12 cellular contexts compared by ENCODE assay signal in the genomic region with DNA sequence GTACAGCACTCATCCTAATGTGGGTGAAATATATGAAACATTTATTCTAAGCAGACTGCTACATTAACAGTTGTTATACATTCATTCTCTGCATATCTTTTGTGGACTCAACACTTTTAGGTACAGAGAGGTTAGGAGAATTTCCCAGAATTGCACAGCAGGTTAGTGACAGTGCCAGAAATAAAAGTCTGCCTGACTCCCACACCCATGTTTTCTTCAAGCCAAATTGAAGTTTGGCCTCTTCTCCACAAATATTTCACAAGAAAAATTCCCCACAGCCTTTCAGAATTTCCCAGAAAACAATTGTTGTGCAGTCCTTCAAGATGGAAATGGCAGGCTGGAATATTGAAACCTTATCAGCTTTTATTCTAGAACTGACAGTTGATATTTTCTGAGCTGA.
DNase-seq lines count a peak whose midpoint lies in the region; ATAC-seq and TF ChIP-seq lines count a peak whose summit lies in the region.
"Had no signal": no experiment of that assay in that cellular context is flagged by ENCODE, and none has a peak within 500 bp of the region (broad histone marks: within the 10 kb centered on the region; RNA-seq: fewer than 3 reads in every experiment).

No MANE protein-coding gene starts in this region.

- no peaks in the 10 kb centered on the region for H3K9me2 ChIP-seq in DOHH2 (replicated peaks; ENCODE audit: control insufficient read depth, low read length)

- peaks cover 63% of the 10 kb centered on the region for H3F3A ChIP-seq in DOHH2 (ENCODE audit: control insufficient read depth, insufficient read depth)

- no peak for DNase-seq in T-cell
- no peak for DNase-seq in heart left ventricle
- DNase-seq in 8988T, result no peak
- DNase-seq: activated effector memory CD4-positive, alpha-beta T cell treated with anti-CD3 and anti-CD28 coated beads, Interleukin-2, amount 50 U/mL, for 16 hours; Calu3; NCI-H345; WERI-Rb-1 had no signal

- peaks cover 75 to 88% (median 85%) of the 10 kb centered on the region in 3 donors for H3K4me1 Mint-ChIP-seq in T-cell
- peaks cover 81% of the 10 kb centered on the region for H3K4me1 Mint-ChIP-seq in stimulated activated memory B cell treated with anti-CD40 and anti-IgM and Interleukin-4, amounts not matched to agents 10 μg/mL and 1 μg/mL and 100 μg/mL, for 72 hours

- H3K4me3 Mint-ChIP-seq in T-cell, result peak overlapping the region in 2 of 3 donors; percentile 1 to 77
- H3K4me3 Mint-ChIP-seq in stimulated activated memory B cell treated with anti-CD40 and anti-IgM and Interleukin-4, amounts not matched to agents 10 μg/mL and 1 μg/mL and 100 μg/mL, for 72 hours, result no peak overlapping the region

- POLR2A ChIA-PET in T-cell (lab: Charles Lee), result interaction anchor here in 1 of 2 donors (0.8 kb wide), 1 partner anchor 508 kb away, joined by 9 read pairs; the partner anchor contains the start of gene ZFP36L1

- H3K36me3 Mint-ChIP-seq in T-cell, result no peaks in the 10 kb centered on the region
- no peaks in the 10 kb centered on the region for H3K36me3 Mint-ChIP-seq in stimulated activated memory B cell treated with anti-CD40 and anti-IgM and Interleukin-4, amounts not matched to agents 10 μg/mL and 1 μg/mL and 100 μg/mL, for 72 hours

- no peaks in the 10 kb centered on the region for H4K20me1 ChIP-seq in DOHH2 (ENCODE audit: control insufficient read depth, insufficient read depth, low read depth, low read length)

- H3K4me1 ChIP-seq in DOHH2 (ENCODE audit: control insufficient read depth, low read length) (peaks cover 93% of the 10 kb centered on the region), heart left ventricle (peaks cover 0 to 57% (median 9%) of the 10 kb centered on the region in 12 donors)

- TF ChIP-seq CTCF in DOHH2 (IDR thresholded peaks at IDR 0.05; ENCODE audit: low read depth, low read length, poor library complexity, severe bottlenecking), result no peak
- no peak for TF ChIP-seq CTCF in heart left ventricle (IDR thresholded peaks at IDR 0.05)

- H3K4me2 ChIP-seq in DOHH2 (ENCODE audit: low read length), result peak overlapping the region; percentile 94

- ATAC-seq in T-cell (replicated peaks in 1 of 4) (no peak), heart left ventricle (peak in 3 of 4 donors; percentile 34 to 57 (median 45)), GM21528 (IDR thresholded peaks at IDR 0.05; ENCODE audit: low FRiP score, unreplicated experiment) (no peak), HG02571 (IDR thresholded peaks at IDR 0.05; ENCODE audit: unreplicated experiment) (no peak), HG02763 (IDR thresholded peaks at IDR 0.05; ENCODE audit: unreplicated experiment) (no peak)
- no peak for ATAC-seq in stimulated activated memory B cell treated with anti-CD40 and anti-IgM and Interleukin-4, amounts not matched to agents 10 μg/mL and 1 μg/mL and 100 μg/mL, for 72 hours

- peaks cover 7% of the 10 kb centered on the region for H3K79me2 ChIP-seq in DOHH2 (ENCODE audit: control insufficient read depth, low read length)

- H3K27ac ChIP-seq in DOHH2 (ENCODE audit: low read depth, low read length), result peak overlapping the region; percentile 99
- peak overlapping the region in 9 of 12 donors; percentile 9 to 82 (median 57) for H3K27ac ChIP-seq in heart left ventricle
- H3K27ac ChIP-seq: WERI-Rb-1 had no signal

- H3K27me3 ChIP-seq in DOHH2 (ENCODE audit: control insufficient read depth, low read length) (no peaks in the 10 kb centered on the region), heart left ventricle (no peaks in the 10 kb centered on the region)

- intact Hi-C loops in heart left ventricle (cut with DNase I), result loop anchor here in 1 of 10 donors (10.0 kb wide), 1 partner anchor 90 kb away; no protein-coding TSS in a partner anchor

- peak overlapping the region; percentile 99 for H3K27ac Mint-ChIP-seq in T-cell
- peak overlapping the region; percentile 96 for H3K27ac Mint-ChIP-seq in stimulated activated memory B cell treated with anti-CD40 and anti-IgM and Interleukin-4, amounts not matched to agents 10 μg/mL and 1 μg/mL and 100 μg/mL, for 72 hours

- no peaks in the 10 kb centered on the region for H3K9me3 ChIP-seq in DOHH2 (ENCODE audit: control insufficient read depth, insufficient read depth, low read length)
- H3K9me3 ChIP-seq in heart left ventricle, result no peaks in the 10 kb centered on the region

- peaks cover 0 to 4% (median 0%) of the 10 kb centered on the region in 3 donors for H3K9me3 Mint-ChIP-seq in T-cell
- H3K9me3 Mint-ChIP-seq in stimulated activated memory B cell treated with anti-CD40 and anti-IgM and Interleukin-4, amounts not matched to agents 10 μg/mL and 1 μg/mL and 100 μg/mL, for 72 hours, result no peaks in the 10 kb centered on the region

- H3K36me3 ChIP-seq in DOHH2 (ENCODE audit: control insufficient read depth, low read length), result peaks cover 18% of the 10 kb centered on the region
- H3K36me3 ChIP-seq in heart left ventricle, result no peaks in the 10 kb centered on the region
- H3K36me3 ChIP-seq: WERI-Rb-1 had no signal

- no peak for TF ChIP-seq POLR2A in heart left ventricle (IDR thresholded peaks at IDR 0.05)

- no peaks in the 10 kb centered on the region for H3K27me3 Mint-ChIP-seq in T-cell
- H3K27me3 Mint-ChIP-seq in stimulated activated memory B cell treated with anti-CD40 and anti-IgM and Interleukin-4, amounts not matched to agents 10 μg/mL and 1 μg/mL and 100 μg/mL, for 72 hours, result no peaks in the 10 kb centered on the region

- CTCF ChIA-PET in T-cell (lab: Charles Lee), result interaction anchor here (0.6 to 1.2 kb wide), 6 partner anchors 10 to 671 kb away, joined by 3 to 4 read pairs (median 3); no protein-coding TSS in a partner anchor

- H3K4me3 ChIP-seq in DOHH2 (ENCODE audit: low read length), result peak overlapping the region; percentile 66
- no peak overlapping the region for H3K4me3 ChIP-seq in heart left ventricle

Comparison
In these comparisons a context has a peak if more than half of its experiments do, and no peak if none do; other contexts are left out.
1. ATAC-seq: peak in heart left ventricle (3 of 4); none in T-cell (0 of 4), stimulated activated memory B cell treated with anti-CD40 and anti-IgM and Interleukin-4, amounts not matched to agents 10 μg/mL and 1 μg/mL and 100 μg/mL, for 72 hours (single experiment), GM21528 (single experiment), HG02571 (single experiment) and HG02763 (single experiment).